In genomic region chr2:122051659-122052058, GRCh38 we compare ENCODE assay signal across 7 cellular contexts.
DNase-seq lines count a peak whose midpoint lies in the region; ATAC-seq, FAIRE-seq and TF ChIP-seq lines count a peak whose summit lies in the region.
"Not testable (repeated sequence)": the region's sequence is repeated elsewhere in the genome, so short reads cannot be mapped to it uniquely, and the experiment has no call there.

No MANE protein-coding gene starts in this region.

- not testable (repeated sequence) for FAIRE-seq in K562 (lab: Jason Lieb, UNC)

- intact Hi-C loops in Caco-2 (cut with micrococcal nuclease; ENCODE audit: unreplicated experiment); PC-3 (cut with micrococcal nuclease); K562 (cut with micrococcal nuclease): not testable (repeated sequence)

- H4K20me1 ChIP-seq in PC-3 (ENCODE audit: low read length); K562 (replicated peaks; ENCODE audit: control insufficient read depth, insufficient read depth, low read length): not testable (repeated sequence)

- peak overlapping the region; percentile 40; the same call in 1 of the 2 replicates for H3K27ac ChIP-seq in 22Rv1
- H3K27ac ChIP-seq in C4-2B, result peak overlapping the region; percentile 42
- H3K27ac ChIP-seq in KOPT-K1 (ENCODE audit: low read depth, low read length, poor library complexity, severe bottlenecking), result peak overlapping the region; percentile 42
- H3K27ac ChIP-seq in PC-3 (ENCODE audit: low read length); K562 (ENCODE audit: extremely low read depth, low read depth, low read length): not testable (repeated sequence)

- in situ Hi-C loops in K562 (cut with MboI), result not testable (repeated sequence)

- not testable (repeated sequence) for H3K4me3 ChIP-seq in Caco-2 (ENCODE audit: low read depth, low read length)
- H3K4me3 ChIP-seq in PC-3 (ENCODE audit: low read length) (peak overlapping the region; percentile 46; the same call in 1 of the 2 replicates), K562 (peak overlapping the region; percentile 18; the same call in 1 of the 2 replicates)

- H3K9me1 ChIP-seq in K562 (ENCODE audit: control insufficient read depth, insufficient read depth, low read length), result not testable (repeated sequence)

- H3K36me3 ChIP-seq in Caco-2 (ENCODE audit: control insufficient read depth, insufficient read depth, low read length); KOPT-K1 (ENCODE audit: insufficient read depth, low read length); PC-3 (ENCODE audit: low read depth, low read length); K562 (ENCODE audit: control insufficient read depth, insufficient read depth, low read length): not testable (repeated sequence)

- CTCF ChIA-PET in Caco-2 (lab: Charles Lee); PC-3 (lab: Charles Lee); WTC11 (lab: Charles Lee); K562 (lab: Yijun Ruan, JAX; ENCODE audit: low intra/inter-chr PET ratio): not testable (repeated sequence)

- H3K79me2 ChIP-seq in PC-3 (ENCODE audit: low read length); K562 (ENCODE audit: control insufficient read depth, insufficient read depth, low read length): not testable (repeated sequence)

- WGBS in K562 (ENCODE audit: insufficient coverage, low coverage, missing lambda C conversion rate), result 0% methylated on average over 2 of the region's 20 CpGs

- DNase-seq in Caco-2; PC-3; WTC11 (ENCODE audit: low spot score); K562 (ENCODE audit: extremely low read depth in 1 of 4, low spot score in 3 of 4): not testable (repeated sequence)

- H3K9ac ChIP-seq in PC-3 (ENCODE audit: low read length), result not testable (repeated sequence)
- peak overlapping the region in 1 of 2 experiments; percentile 38; a peak in 2 of 4 replicates for H3K9ac ChIP-seq in K562 (ENCODE audit: insufficient read depth in 1 of 2, low read depth in 2 of 2, low read length in 2 of 2)

- H3K27me3 Mint-ChIP-seq in Caco-2 (ENCODE audit: insufficient read depth, unreplicated experiment), result not testable (repeated sequence)
- H3K27me3 Mint-ChIP-seq in WTC11 (ENCODE audit: low read depth), result peaks cover 24% of the 10 kb centered on the region

- H3K9me3 ChIP-seq in Caco-2; KOPT-K1 (ENCODE audit: insufficient read depth, low read length, poor library complexity, severe bottlenecking); PC-3 (ENCODE audit: low read length); K562 (replicated peaks; ENCODE audit: control insufficient read depth, insufficient read depth, low read depth, low read length): not testable (repeated sequence)

- not testable (repeated sequence) for TF ChIP-seq POLR2A in K562 (conservative IDR thresholded peaks at IDR 0.05)

- H3K4me1 Mint-ChIP-seq in Caco-2 (ENCODE audit: low read depth, unreplicated experiment), result peaks cover 17% of the 10 kb centered on the region
- H3K4me1 Mint-ChIP-seq in WTC11, result peaks cover 25% of the 10 kb centered on the region

- not testable (repeated sequence) for H3K27ac Mint-ChIP-seq in Caco-2 (ENCODE audit: unreplicated experiment); WTC11

- POLR2A ChIA-PET in Caco-2 (lab: Charles Lee); PC-3 (lab: Charles Lee; ENCODE audit: unreplicated experiment); WTC11 (lab: Charles Lee); K562 (lab: Yijun Ruan, JAX): not testable (repeated sequence)

- H3K4me3 Mint-ChIP-seq in Caco-2 (ENCODE audit: unreplicated experiment), result peak overlapping the region; percentile 46
- H3K4me3 Mint-ChIP-seq in WTC11, result peak overlapping the region; percentile 37

- not testable (repeated sequence) for H3K9me2 ChIP-seq in PC-3 (replicated peaks; ENCODE audit: low read length)

- TF ChIP-seq RAD21 in K562 (CRISPR knock-in tag; conservative IDR thresholded peaks at IDR 0.05 in 1 of 2, IDR thresholded peaks at IDR 0.05 in 1 of 2), result not testable (repeated sequence)

- not testable (repeated sequence) for TF ChIP-seq EP300 in K562 (IDR thresholded peaks at IDR 0.05; ENCODE audit: low read length)

- not testable (repeated sequence) for H2AFZ ChIP-seq in PC-3 (ENCODE audit: low read length)
- peak overlapping the region; percentile 89 for H2AFZ ChIP-seq in K562 (ENCODE audit: low read depth, low read length)

- not testable (repeated sequence) for BruUV-seq in Caco-2 (replicated peaks; lab: Mats Ljungman, UMichigan); PC-3 (replicated peaks; lab: Mats Ljungman, UMichigan); K562 (replicated peaks; lab: Mats Ljungman, UMichigan)

- H3K4me2 ChIP-seq in PC-3 (ENCODE audit: low read length) (peak overlapping the region; percentile 54; the same call in 1 of the 2 replicates), K562 (ENCODE audit: insufficient read depth, low read length) (peak overlapping the region; percentile 70)

- not testable (repeated sequence) for H3K27me3 ChIP-seq in Caco-2 (replicated peaks; ENCODE audit: control insufficient read depth, insufficient read depth, low read length); PC-3 (ENCODE audit: low read length); K562 (ENCODE audit: control insufficient read depth in 2 of 2, insufficient read depth in 2 of 2, low read length in 2 of 2)

- H3K36me3 Mint-ChIP-seq in Caco-2 (ENCODE audit: insufficient read depth, unreplicated experiment), result not testable (repeated sequence)
- peaks cover 23% of the 10 kb centered on the region for H3K36me3 Mint-ChIP-seq in WTC11

- H3F3A ChIP-seq in PC-3 (ENCODE audit: low read length, unreplicated experiment), result not testable (repeated sequence)

- H3K9me3 Mint-ChIP-seq in Caco-2 (ENCODE audit: unreplicated experiment) (peaks cover 37% of the 10 kb centered on the region), WTC11 (peaks cover 24% of the 10 kb centered on the region)

- ATAC-seq in PC-3, WTC11, K562: not testable (repeated sequence)

- not testable (repeated sequence) for TF ChIP-seq CTCF in 22Rv1 (IDR thresholded peaks at IDR 0.05); C4-2B (conservative IDR thresholded peaks at IDR 0.05); Caco-2 (IDR thresholded peaks at IDR 0.05; ENCODE audit: insufficient read depth in 1 of 2, low read depth in 1 of 2, low read length in 1 of 2, severe bottlenecking in 1 of 2, unreplicated experiment in 1 of 2); PC-3 (conservative IDR thresholded peaks at IDR 0.05; ENCODE audit: low read depth, low read length); WTC11 (IDR thresholded peaks at IDR 0.05); K562 (IDR thresholded peaks at IDR 0.05 in 2 of 3, conservative IDR thresholded peaks at IDR 0.05 in 1 of 3; ENCODE audit: insufficient read depth in 2 of 3, low read depth in 1 of 3, low read length in 3 of 3)

- peaks cover 22% of the 10 kb centered on the region for H3K4me1 ChIP-seq in Caco-2
- not testable (repeated sequence) for H3K4me1 ChIP-seq in PC-3 (ENCODE audit: insufficient read depth, low read length); K562 (replicated peaks in 1 of 2; ENCODE audit: control insufficient read depth in 2 of 2, insufficient read depth in 2 of 2, low read length in 2 of 2)

TF ChIP-seq in K562, 482 proteins besides CTCF, POLR2A, EP300 and RAD21:
- peak; percentile 33; the same call in 1 of the 2 replicates for TF ChIP-seq PKNOX1 (IDR thresholded peaks at IDR 0.05)
- TF ChIP-seq L3MBTL2 (IDR thresholded peaks at IDR 0.05), result peak; percentile 38; the same call in 1 of the 2 replicates
- peak in 1 of 2 experiments; percentile 84; a peak in 2 of 4 replicates for TF ChIP-seq FOXA3 (CRISPR knock-in tag; conservative IDR thresholded peaks at IDR 0.05 in 1 of 2, IDR thresholded peaks at IDR 0.05 in 1 of 2)
- TF ChIP-seq FOXK2 (conservative IDR thresholded peaks at IDR 0.05 in 1 of 2, IDR thresholded peaks at IDR 0.05 in 1 of 2; ENCODE audit: low read depth in 2 of 2), result peak in 1 of 2 experiments; percentile 52; a peak in 1 of 4 replicates
- TF ChIP-seq NFIC (IDR thresholded peaks at IDR 0.05), result peak; percentile 16; the same call in 1 of the 2 replicates
- TF ChIP-seq EP400 (IDR thresholded peaks at IDR 0.05), result peak; percentile 53
- TF ChIP-seq EGR1 (conservative IDR thresholded peaks at IDR 0.05), result peak; percentile 40; the same call in 1 of the 2 replicates
